Comparison of ENCODE assay signal across 20 cellular contexts in the genomic region with DNA sequence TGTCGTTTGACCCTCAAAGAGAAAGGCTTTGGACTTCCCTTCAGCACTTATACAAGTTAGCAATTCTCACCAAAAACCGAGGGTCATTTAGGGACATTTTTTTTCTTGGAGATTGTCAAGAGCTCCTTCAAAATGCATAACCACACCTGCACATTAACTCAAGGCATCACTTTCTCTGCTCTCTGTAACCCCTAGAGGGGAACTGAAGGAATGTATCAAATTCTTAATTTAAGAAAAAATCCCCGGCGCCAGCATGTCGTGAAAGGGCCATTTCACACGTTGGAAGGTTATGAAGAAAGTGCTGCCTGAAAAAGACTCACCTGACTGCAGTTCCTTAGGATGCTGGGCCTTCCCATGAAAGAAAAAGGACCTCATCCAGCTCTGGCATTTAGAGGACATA.
"Had no signal": no experiment of that assay in that cellular context is flagged by ENCODE, and none has a peak within 500 bp of the region (broad histone marks: within the 10 kb centered on the region; RNA-seq: fewer than 3 reads in every experiment).

No MANE protein-coding gene starts in this region.

- H3K4me3 ChIP-seq: colonic mucosa, prostate gland, tibial nerve had no signal

- H3K27me3 ChIP-seq: colonic mucosa, tibial nerve had no signal

- H3K4me1 ChIP-seq: colonic mucosa, prostate gland, tibial nerve had no signal

- H3K36me3 ChIP-seq: colonic mucosa, prostate gland, tibial nerve had no signal

- DNase-seq: activated B cell treated with CpG ODN at 0.5 μM for 24 hours; activated CD4-positive, alpha-beta T cell treated with anti-CD3 and anti-CD28 coated beads for 48 hours; activated CD8-positive, alpha-beta memory T cell treated with anti-CD3 and anti-CD28 coated beads, Interleukin-2, amount 50 U/mL, for 48 hours; activated CD8-positive, alpha-beta T cell treated with anti-CD3 and anti-CD28 coated beads, Interleukin-2, amount 10 ng/mL, durations not matched to agents 7 days and 5 days; activated gamma-delta T cell; activated T-cell treated with anti-CD3 and anti-CD28 coated beads, Interleukin-2, amount 50 U/mL, for 72 hours; amygdala; central memory CD4-positive, alpha-beta T cell; colonic mucosa; islet precursor cell; mammary epithelial cell; naive B cell; right cardiac atrium; small intestine; stimulated activated CD4-positive, alpha-beta T cell treated with anti-CD3 and anti-CD28 coated beads, Interleukin-4, amount 100 ng/mL, for 4 hours; stimulated activated CD8-positive, alpha-beta memory T cell treated with anti-CD3 and anti-CD28 coated beads, Interleukin-4, amount 100 ng/mL, for 48 hours; stimulated activated naive CD4-positive, alpha-beta T cell treated with Interleukin-2 at 50 U/mL for 16 hours; substantia nigra had no signal

- H3K27ac ChIP-seq: colonic mucosa, prostate gland, tibial nerve had no signal

- H3K9me3 ChIP-seq: colonic mucosa, prostate gland had no signal
